ENCODE assay signal across 8 cellular contexts in genomic region chr6:73653571-73654424, GRCh38. TPM values are rescaled to one million over a fixed set of nuclear protein-coding genes. Genes with fewer than 3 reads are reported as not detected.
DNase-seq lines count a peak whose midpoint lies in the region; ATAC-seq and TF ChIP-seq lines count a peak whose summit lies in the region.

Gene SLC17A5 (minus strand): TSS chr6:73653992. CDS start chr6:73653886, 106 bp downstream.

- peak; percentile 95 for DNase-seq in Ammon's horn (ENCODE audit: low spot score)
- DNase-seq in NCI-H460 (ENCODE audit: extremely low read depth, low read depth) = peak; percentile 88
- DNase-seq in activated CD4-positive, alpha-beta T cell treated with anti-CD3 and anti-CD28 coated beads for 24 hours (ENCODE audit: low read depth in 2 of 2) = peak; percentile 85 to 89
- peak; percentile 94 for DNase-seq in chondrocyte (ENCODE audit: low spot score)
- DNase-seq in kidney epithelial cell (ENCODE audit: low read depth) = peak; percentile 64
- DNase-seq in stimulated activated CD4-positive, alpha-beta T cell treated with anti-CD3 and anti-CD28 coated beads, Interleukin-15, amount 100 ng/mL, for 24 hours = peak; percentile 94

- H3K4me1 Mint-ChIP-seq in chondrocyte (ENCODE audit: low read depth) = peaks cover 28% of the 10 kb centered on the region

- H3K36me3 ChIP-seq in kidney epithelial cell (ENCODE audit: control insufficient read depth, insufficient read depth, low read length) = no peaks in the 10 kb centered on the region

- peak within 1 kb of the TSS; percentile 97 for H3K4me3 Mint-ChIP-seq in chondrocyte (ENCODE audit: unreplicated experiment)

- no peak for TF ChIP-seq CTCF in chondrocyte (IDR thresholded peaks at IDR 0.05)
- TF ChIP-seq CTCF in kidney epithelial cell (IDR thresholded peaks at IDR 0.05; ENCODE audit: insufficient read depth, low read length, poor library complexity, severe bottlenecking) = no peak

- no peaks in the 10 kb centered on the region for H3K9me3 Mint-ChIP-seq in chondrocyte (ENCODE audit: low read depth)

- ATAC-seq in HG03432 (IDR thresholded peaks at IDR 0.05; ENCODE audit: unreplicated experiment) = peak; percentile 92

- H3K36me3 Mint-ChIP-seq in chondrocyte (ENCODE audit: low read depth) = peaks cover 4% of the 10 kb centered on the region

- TF ChIP-seq POLR2A in GM19193 (IDR thresholded peaks at IDR 0.05; ENCODE audit: extremely low read depth, insufficient read depth, insufficient read length) = peak; percentile 84

- no peaks in the 10 kb centered on the region for H3K27me3 Mint-ChIP-seq in chondrocyte (ENCODE audit: low read depth)

- H3K27ac Mint-ChIP-seq in chondrocyte (ENCODE audit: unreplicated experiment) = peak within 1 kb of the TSS; percentile 99

- H3K4me3 ChIP-seq in kidney epithelial cell (ENCODE audit: low read depth, low read length) = peak within 1 kb of the TSS; percentile 97

- H3K27me3 ChIP-seq in kidney epithelial cell (ENCODE audit: control insufficient read depth, insufficient read depth, low read length) = no peaks in the 10 kb centered on the region

RNA-seq across cellular contexts. Expression of gene SLC17A5, which starts in this region (rescaled TPM):
- 9.4 and 11.7 TPM in 2 replicates for total RNA-seq in NCI-H460 (2014; rRNA removed; shearing (Covaris generic))
- polyA plus RNA-seq in NCI-H460 (2014; cell fraction: nucleus; rRNA removed) = 5.1 and 7.0 TPM in 2 replicates
- total RNA-seq in chondrocyte = 29.8 to 48.2 TPM (median 33.0 TPM) in 3 replicates
- total RNA-seq in kidney epithelial cell = 18.4 and 22.5 TPM in 2 replicates

Comparison
In these comparisons a context has a peak if more than half of its experiments do, and no peak if none do; other contexts are left out.
1. Peak in every context shown above with its lines: DNase-seq, ATAC-seq and H3K4me3 ChIP-seq.